Comparison of ENCODE assay signal across 9 cellular contexts in the genomic region with DNA sequence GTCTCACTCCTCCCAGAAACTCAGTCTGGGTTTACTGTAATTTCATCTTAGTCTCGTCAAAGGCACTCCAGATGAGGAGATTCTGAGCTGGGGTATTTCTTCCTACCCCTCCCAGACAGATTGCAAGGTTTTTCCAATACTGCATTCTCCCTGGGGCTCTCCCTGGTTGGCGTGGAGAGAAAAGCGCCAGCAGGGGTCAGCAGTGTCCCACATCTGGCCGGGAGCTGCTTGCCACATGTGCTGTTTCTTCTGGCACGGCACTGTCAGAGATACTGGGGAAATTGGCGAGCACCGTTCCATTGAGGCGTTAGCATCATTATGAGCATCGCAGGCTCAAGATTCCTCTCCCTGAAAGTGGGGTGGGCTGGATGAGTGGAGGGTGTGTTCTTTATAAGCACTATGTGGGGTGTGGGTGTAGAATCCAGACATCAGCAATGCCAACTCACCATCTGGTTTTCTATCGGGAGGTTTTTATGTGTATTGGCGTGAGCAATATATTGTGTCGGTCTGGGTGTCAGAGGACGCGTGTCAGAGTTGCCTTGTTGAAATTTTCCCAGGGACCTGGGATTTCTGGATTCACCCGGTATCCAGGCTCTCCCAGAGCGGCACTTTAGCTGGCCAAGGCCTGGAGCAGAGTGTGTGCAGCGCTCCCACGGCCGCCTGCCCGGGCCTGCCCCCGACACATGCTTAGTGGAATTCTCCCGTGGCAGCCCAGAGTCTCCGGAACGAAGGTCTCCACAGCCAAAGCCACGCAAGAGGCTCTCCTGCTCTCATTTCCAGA. TPM values are rescaled to one million over a fixed set of nuclear protein-coding genes. Genes with fewer than 3 reads are reported as not detected.
DNase-seq lines count a peak whose midpoint lies in the region; ATAC-seq and TF ChIP-seq lines count a peak whose summit lies in the region.
"Had no signal": no experiment of that assay in that cellular context is flagged by ENCODE, and none has a peak within 500 bp of the region (broad histone marks: within the 10 kb centered on the region; RNA-seq: fewer than 3 reads in every experiment).

No MANE protein-coding gene starts in this region.

- H3K4me3 Mint-ChIP-seq in activated naive CD8-positive, alpha-beta T cell treated with anti-CD3 and anti-CD28 coated beads, Interleukin-2, amount 10 ng/mL, durations not matched to agents 7 days and 5 days = no peak overlapping the region

- H3K27ac ChIP-seq in C4-2B (no peak overlapping the region), HEK293 (ENCODE audit: extremely low read depth, low read depth, low read length) (no peak overlapping the region), heart left ventricle (peak overlapping the region; percentile 25 to 86 (median 64))

- H3K27me3 Mint-ChIP-seq in activated naive CD8-positive, alpha-beta T cell treated with anti-CD3 and anti-CD28 coated beads, Interleukin-2, amount 10 ng/mL, durations not matched to agents 7 days and 5 days = peaks cover 4% of the 10 kb centered on the region

- DNase-seq in NCI-H82 (lab: John Stamatoyannopoulos, UW) = peak; percentile 82
- DNase-seq in activated naive CD8-positive, alpha-beta T cell treated with anti-CD3 and anti-CD28 coated beads, Interleukin-2, amount 10 ng/mL, durations not matched to agents 7 days and 5 days = no peak
- peak; percentile 89 to 91 (median 90) for DNase-seq in heart left ventricle
- DNase-seq in renal cortical epithelial cell (ENCODE audit: low read depth) = peak; percentile 54
- DNase-seq: naive B cell had no signal

- CTCF ChIA-PET in HEK293 (lab: Yijun Ruan, JAX) = interaction anchor here (0.5 to 7.2 kb wide), 44 partner anchors 9 to 693 kb away, joined by 3 to 52 read pairs (median 4); no protein-coding TSS in a partner anchor

- H3K9me3 Mint-ChIP-seq in activated naive CD8-positive, alpha-beta T cell treated with anti-CD3 and anti-CD28 coated beads, Interleukin-2, amount 10 ng/mL, durations not matched to agents 7 days and 5 days = no peaks in the 10 kb centered on the region

- POLR2A ChIA-PET in HEK293 (lab: Yijun Ruan, JAX) = interaction anchor here (1.0 to 1.7 kb wide), 2 partner anchors 9 to 179 kb away, joined by 3 to 4 read pairs; no protein-coding TSS in a partner anchor
- POLR2A ChIA-PET in activated naive CD8-positive, alpha-beta T cell treated with anti-CD3 and anti-CD28 coated beads, Interleukin-2, amount 10 ng/mL, durations not matched to agents 7 days and 5 days (lab: Charles Lee) = no interaction called here

- H3K4me1 Mint-ChIP-seq in activated naive CD8-positive, alpha-beta T cell treated with anti-CD3 and anti-CD28 coated beads, Interleukin-2, amount 10 ng/mL, durations not matched to agents 7 days and 5 days = peaks cover 3% of the 10 kb centered on the region

- H3K36me3 ChIP-seq in HEK293 (ENCODE audit: control insufficient read depth in 2 of 2, insufficient read depth in 1 of 2, low read length in 2 of 2) (no peaks in the 10 kb centered on the region), heart left ventricle (no peaks in the 10 kb centered on the region)

- no peak for TF ChIP-seq POLR2A in heart left ventricle (IDR thresholded peaks at IDR 0.05)

- 40 to 53% (median 47%) methylated on average over 24 to 25 of the region's 25 CpGs for WGBS in heart left ventricle, 4 donors

- H3K9me3 ChIP-seq in HEK293 (ENCODE audit: control insufficient read depth, insufficient read depth, low read depth, low read length) = no peaks in the 10 kb centered on the region
- no peaks in the 10 kb centered on the region for H3K9me3 ChIP-seq in heart left ventricle

- H3K36me3 Mint-ChIP-seq in activated naive CD8-positive, alpha-beta T cell treated with anti-CD3 and anti-CD28 coated beads, Interleukin-2, amount 10 ng/mL, durations not matched to agents 7 days and 5 days = no peaks in the 10 kb centered on the region

- TF ChIP-seq CTCF in C4-2B (conservative IDR thresholded peaks at IDR 0.05) (peak; percentile 82), HEK293 (tag by site-specific recombination; IDR thresholded peaks at IDR 0.05) (peak; percentile 87), heart left ventricle (IDR thresholded peaks at IDR 0.05) (peak; percentile 75 to 90 (median 82))

- no peaks in the 10 kb centered on the region for H3K27me3 ChIP-seq in heart left ventricle

- H3K27ac Mint-ChIP-seq in activated naive CD8-positive, alpha-beta T cell treated with anti-CD3 and anti-CD28 coated beads, Interleukin-2, amount 10 ng/mL, durations not matched to agents 7 days and 5 days = no peak overlapping the region

- intact Hi-C loops in heart left ventricle (cut with DNase I) = loop anchor here in 8 of 10 donors (1.0 to 10.0 kb wide), 8 partner anchors 28 to 454 kb away; partner anchors contain the start of gene RNPEP (in 1 of the 8)

- H3K4me3 ChIP-seq in HEK293 (ENCODE audit: low read depth, low read length) (no peak overlapping the region), heart left ventricle (no peak overlapping the region)

- H3K4me1 ChIP-seq in HEK293 (ENCODE audit: control insufficient read depth, insufficient read depth, low read length) (peaks cover 4% of the 10 kb centered on the region; the same call in 1 of the 2 replicates), heart left ventricle (peaks cover 4 to 49% (median 35%) of the 10 kb centered on the region in 12 donors)

- peak; percentile 61 for ATAC-seq in activated naive CD8-positive, alpha-beta T cell treated with anti-CD3 and anti-CD28 coated beads, Interleukin-2, amount 10 ng/mL, durations not matched to agents 7 days and 5 days (ENCODE audit: low read depth)
- ATAC-seq in heart left ventricle (peak; percentile 75 to 91 (median 88)), HG02981 (IDR thresholded peaks at IDR 0.05; ENCODE audit: unreplicated experiment) (no peak), GM19328 (IDR thresholded peaks at IDR 0.05; ENCODE audit: unreplicated experiment) (no peak)

TF ChIP-seq in HEK293, 187 proteins besides CTCF, POLR2A, EP300 and RAD21 (continues in another document):
- TF ChIP-seq ZXDB (tag by site-specific recombination; IDR thresholded peaks at IDR 0.05) (no peak), ZNF660 (tag by site-specific recombination; IDR thresholded peaks at IDR 0.05) (peak; percentile 76), ZNF544 (tag by site-specific recombination; IDR thresholded peaks at IDR 0.05) (no peak), ZNF654 (tag by site-specific recombination; IDR thresholded peaks at IDR 0.05; ENCODE audit: low read depth) (peak; percentile 99), ZNF302 (tag by site-specific recombination; IDR thresholded peaks at IDR 0.05; ENCODE audit: low read depth) (no peak), ZFP69B (tag by site-specific recombination; IDR thresholded peaks at IDR 0.05) (no peak), IKZF3 (tag by site-specific recombination; IDR thresholded peaks at IDR 0.05) (peak; percentile 79), ZNF514 (tag by site-specific recombination; IDR thresholded peaks at IDR 0.05) (no peak), ZSCAN18 (tag by site-specific recombination; IDR thresholded peaks at IDR 0.05) (no peak), ZNF664 (tag by site-specific recombination; IDR thresholded peaks at IDR 0.05) (no peak), GLIS2 (tag by site-specific recombination; IDR thresholded peaks at IDR 0.05) (peak; percentile 21; the same call in 1 of the 2 replicates), ZNF558 (tag by site-specific recombination; IDR thresholded peaks at IDR 0.05) (no peak), ZNF112 (tag by site-specific recombination; IDR thresholded peaks at IDR 0.05) (no peak), ZNF530 (tag by site-specific recombination; IDR thresholded peaks at IDR 0.05; ENCODE audit: low read depth) (no peak)
- TF ChIP-seq, protein P1, sequence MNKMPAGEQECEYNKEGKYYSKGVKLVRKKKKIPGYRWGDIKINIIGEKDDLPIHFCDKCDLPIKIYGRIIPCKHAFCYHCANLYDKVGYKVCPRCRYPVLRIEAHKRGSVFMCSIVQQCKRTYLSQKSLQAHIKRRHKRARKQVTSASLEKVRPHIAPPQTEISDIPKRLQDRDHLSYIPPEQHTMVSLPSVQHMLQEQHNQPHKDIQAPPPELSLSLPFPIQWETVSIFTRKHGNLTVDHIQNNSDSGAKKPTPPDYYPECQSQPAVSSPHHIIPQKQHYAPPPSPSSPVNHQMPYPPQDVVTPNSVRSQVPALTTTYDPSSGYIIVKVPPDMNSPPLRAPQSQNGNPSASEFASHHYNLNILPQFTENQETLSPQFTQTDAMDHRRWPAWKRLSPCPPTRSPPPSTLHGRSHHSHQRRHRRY (tag by site-specific recombination; IDR thresholded peaks at IDR 0.05) = no peak
- TF ChIP-seq, protein P2, sequence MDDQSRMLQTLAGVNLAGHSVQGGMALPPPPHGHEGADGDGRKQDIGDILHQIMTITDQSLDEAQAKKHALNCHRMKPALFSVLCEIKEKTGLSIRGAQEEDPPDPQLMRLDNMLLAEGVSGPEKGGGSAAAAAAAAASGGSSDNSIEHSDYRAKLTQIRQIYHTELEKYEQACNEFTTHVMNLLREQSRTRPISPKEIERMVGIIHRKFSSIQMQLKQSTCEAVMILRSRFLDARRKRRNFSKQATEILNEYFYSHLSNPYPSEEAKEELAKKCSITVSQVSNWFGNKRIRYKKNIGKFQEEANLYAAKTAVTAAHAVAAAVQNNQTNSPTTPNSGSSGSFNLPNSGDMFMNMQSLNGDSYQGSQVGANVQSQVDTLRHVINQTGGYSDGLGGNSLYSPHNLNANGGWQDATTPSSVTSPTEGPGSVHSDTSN (CRISPR knock-in tag; IDR thresholded peaks at IDR 0.05) = no peak

RNA-seq across cellular contexts. Expression of gene NAV1, which starts 8.0 kb away (rescaled TPM):
- 1 to 10 TPM; 2.5 to 3.2 TPM for total RNA-seq in activated naive CD8-positive, alpha-beta T cell treated with anti-CD3 and anti-CD28 coated beads, Interleukin-2, amount 10 ng/mL, durations not matched to agents 7 days and 5 days
- 100 to 1,000 TPM in 1 of 9 donors, 10 to 100 TPM in 8; 58.0 to 107 (median 85.0) TPM for total RNA-seq in heart left ventricle
- 10 to 100 TPM; 30.5 to 37.6 TPM for polyA plus RNA-seq in heart left ventricle
- total RNA-seq in renal cortical epithelial cell = 5.2 and 17.1 TPM in 2 replicates

RNA-seq across cellular contexts. Expression of gene CSRP1, which starts 24.0 kb away (rescaled TPM):
- 10 to 100 TPM; 61.2 to 66.0 TPM for total RNA-seq in activated naive CD8-positive, alpha-beta T cell treated with anti-CD3 and anti-CD28 coated beads, Interleukin-2, amount 10 ng/mL, durations not matched to agents 7 days and 5 days
- total RNA-seq in heart left ventricle (100 to 1,000 TPM in 2 of 9 donors, 10 to 100 TPM in 7; 35.8 to 325 (median 78.6) TPM), renal cortical epithelial cell (253 and 495 TPM in 2 replicates)
- polyA plus RNA-seq in heart left ventricle = 10 to 100 TPM; 46.6 to 81.7 TPM

Comparison
In these comparisons a context has a peak if more than half of its experiments do, and no peak if none do; other contexts are left out.
1. H3K27ac ChIP-seq: peak in heart left ventricle (12 of 12); none in C4-2B (single experiment) and HEK293 (single experiment).
2. ATAC-seq: peak in activated naive CD8-positive, alpha-beta T cell treated with anti-CD3 and anti-CD28 coated beads, Interleukin-2, amount 10 ng/mL, durations not matched to agents 7 days and 5 days (single experiment) and heart left ventricle (4 of 4); none in HG02981 (single experiment) and GM19328 (single experiment).
3. Peak in every context shown above with its lines, with median percentiles within 50 percentile points of each other: CTCF ChIP-seq.